ENCODE assay signal across 8 cellular contexts in genomic region chr13:110915057-110915873, GRCh38. TPM values are rescaled to one million over a fixed set of nuclear protein-coding genes. Genes with fewer than 3 reads are reported as not detected.
DNase-seq lines count a peak whose midpoint lies in the region; ATAC-seq, FAIRE-seq and TF ChIP-seq lines count a peak whose summit lies in the region.

Gene ANKRD10 (minus strand): TSS chr13:110915069. CDS start chr13:110914934, 135 bp downstream.

- peak within 1 kb of the TSS; percentile 89 for H3K4me3 Mint-ChIP-seq in dendritic cell treated with granulocyte-macrophage colony-stimulating factor and Interleukin-4, amounts not matched to agents 40 ng/mL and 50 ng/mL, for 4 days

- DNase-seq in CD1c-positive myeloid dendritic cell (ENCODE audit: extremely low spot score) (peak; percentile 98), NCI-H748 treated with DMSO at 0.1 percent for 48 hours (lab: John Stamatoyannopoulos, UW) (peak; percentile 98), HepG2 (ENCODE audit: low spot score) (peak; percentile 97)
- peak; percentile 90 for DNase-seq in activated CD4-positive, alpha-beta T cell treated with anti-CD3 and anti-CD28 coated beads, Interleukin-2, amount 50 U/mL, for 24 hours (ENCODE audit: low read depth in 1 of 2, low spot score in 1 of 2)
- peak; percentile 94 for DNase-seq in stimulated activated CD4-positive, alpha-beta T cell treated with anti-CD3 and anti-CD28 coated beads, Interleukin-4, amount 100 ng/mL, for 1 hour

- POLR2A ChIA-PET in HepG2 (lab: Yijun Ruan, JAX): interaction anchor here (0.9 to 2.6 kb wide), 12 partner anchors 9 to 353 kb away, joined by 3 to 12 read pairs (median 4); partner anchors contain the start of genes CARS2, NAXD and RAB20

- peaks cover 43% of the 10 kb centered on the region for H3K4me1 Mint-ChIP-seq in dendritic cell treated with granulocyte-macrophage colony-stimulating factor and Interleukin-4, amounts not matched to agents 40 ng/mL and 50 ng/mL, for 4 days (ENCODE audit: low read depth)

- peak within 1 kb of the TSS; percentile 98 for H3K27ac Mint-ChIP-seq in dendritic cell treated with granulocyte-macrophage colony-stimulating factor and Interleukin-4, amounts not matched to agents 40 ng/mL and 50 ng/mL, for 4 days

- H3K4me1 ChIP-seq in HepG2 (ENCODE audit: insufficient read depth, low read length): peaks cover 39% of the 10 kb centered on the region

- H3K9me3 Mint-ChIP-seq in dendritic cell treated with granulocyte-macrophage colony-stimulating factor and Interleukin-4, amounts not matched to agents 40 ng/mL and 50 ng/mL, for 4 days: no peaks in the 10 kb centered on the region

- H3K4me3 ChIP-seq in HepG2 (replicated peaks in 1 of 3; ENCODE audit: insufficient read depth in 1 of 3, low read depth in 2 of 3, low read length in 3 of 3): peak within 1 kb of the TSS; percentile 96 to 100 (median 99)

- TF ChIP-seq POLR2A in HepG2 (IDR thresholded peaks at IDR 0.05; ENCODE audit: insufficient read depth in 1 of 2, low read depth in 2 of 2, low read length in 2 of 2): peak; percentile 87

- peaks cover 29% of the 10 kb centered on the region for H3K36me3 Mint-ChIP-seq in dendritic cell treated with granulocyte-macrophage colony-stimulating factor and Interleukin-4, amounts not matched to agents 40 ng/mL and 50 ng/mL, for 4 days (ENCODE audit: low read depth)

- peaks cover 39% of the 10 kb centered on the region for H3K79me2 ChIP-seq in HepG2 (ENCODE audit: insufficient read depth, low read length)

- ATAC-seq in GM19395 (IDR thresholded peaks at IDR 0.05; ENCODE audit: unreplicated experiment) (peak; percentile 79), HG03565 (IDR thresholded peaks at IDR 0.05; ENCODE audit: unreplicated experiment) (peak; percentile 67), HepG2 (peak; percentile 90)

- CTCF ChIA-PET in HepG2 (lab: Yijun Ruan, JAX; ENCODE audit: low intra/inter-chr PET ratio, low total read pairs): no interaction called here

- no TSS peak for BruUV-seq in HepG2 (replicated peaks; lab: Mats Ljungman, UMichigan)

- H3K27me3 Mint-ChIP-seq in dendritic cell treated with granulocyte-macrophage colony-stimulating factor and Interleukin-4, amounts not matched to agents 40 ng/mL and 50 ng/mL, for 4 days: peaks cover 6% of the 10 kb centered on the region

- peak within 1 kb of the TSS; percentile 100 for H3K9ac ChIP-seq in HepG2 (ENCODE audit: insufficient read depth, low read depth, low read length)

- H3K27ac ChIP-seq in HepG2 (ENCODE audit: extremely low read length, insufficient read depth, low read length): peak within 1 kb of the TSS; percentile 100

- no peak within 1 kb of the TSS for H2AFZ ChIP-seq in HepG2 (ENCODE audit: low read length)

- TF ChIP-seq EP300 in HepG2 (IDR thresholded peaks at IDR 0.05; ENCODE audit: low read depth in 2 of 2, low read length in 2 of 2) (no peak), HepG2 (CRISPR knock-in tag; IDR thresholded peaks at IDR 0.05; ENCODE audit: borderline replicate concordance) (no peak)

- intact Hi-C loops in dendritic cell treated with granulocyte-macrophage colony-stimulating factor and Interleukin-4, amounts not matched to agents 40 ng/mL and 50 ng/mL, for 4 days (cut with micrococcal nuclease): loop anchor here (5.0 to 10.0 kb wide), 2 partner anchors 132 to 300 kb away; no protein-coding TSS in a partner anchor
- intact Hi-C loops in HepG2 (cut with micrococcal nuclease; ENCODE audit: unreplicated experiment): loop anchor here (2.0 kb wide), 1 partner anchor 202 kb away; the partner anchor contains the start of gene ING1

- TF ChIP-seq CTCF in HepG2 (CRISPR knock-in tag; IDR thresholded peaks at IDR 0.05): peak; percentile 85

- H3K27me3 ChIP-seq in HepG2 (ENCODE audit: control insufficient read depth in 1 of 2, insufficient read depth in 2 of 2, low read length in 2 of 2): no peaks in the 10 kb centered on the region; a peak in 1 of 5 replicates

- WGBS in HepG2 (ENCODE audit: low lambda C conversion rate): 3% methylated on average over 17 of the region's 81 CpGs

- H3K9me3 ChIP-seq in HepG2 (ENCODE audit: low read length): no peaks in the 10 kb centered on the region

- in situ Hi-C loops in HepG2 (cut with HindIII; ENCODE audit: extremely low pct_ligation_motif_present, low pct_unique_long_range_greater_than_20kb): loop anchor here (10.0 kb wide), 1 partner anchor 210 kb away; the partner anchor contains the start of gene CARS2

- H3K36me3 ChIP-seq in HepG2 (replicated peaks in 1 of 2; ENCODE audit: control insufficient read depth in 1 of 2, insufficient read depth in 2 of 2, low read length in 2 of 2): peaks cover 2 to 8% of the 10 kb centered on the region in 2 experiments; a peak in 3 of 5 replicates

- peak; percentile 4 for FAIRE-seq in HepG2 (lab: Jason Lieb, UNC)

- peak within 1 kb of the TSS; percentile 93 for H3K4me2 ChIP-seq in HepG2 (ENCODE audit: low read depth, low read length)

- H4K20me1 ChIP-seq in HepG2 (ENCODE audit: insufficient read depth, low read length): peaks cover 38% of the 10 kb centered on the region

- TF ChIP-seq RAD21 in HepG2 (CRISPR knock-in tag; IDR thresholded peaks at IDR 0.05): peak; percentile 72; the same call in 1 of the 2 replicates

TF ChIP-seq in HepG2, 621 proteins besides CTCF, POLR2A, EP300 and RAD21 (continues in another document):
- TF ChIP-seq ZBTB10 (CRISPR knock-in tag; IDR thresholded peaks at IDR 0.05; ENCODE audit: borderline replicate concordance) (no peak), ZSCAN9 (CRISPR knock-in tag; IDR thresholded peaks at IDR 0.05; ENCODE audit: borderline replicate concordance) (no peak), ZNF770 (CRISPR knock-in tag; IDR thresholded peaks at IDR 0.05) (no peak; the same call in 1 of the 2 replicates)

RNA-seq across cellular contexts. Expression of gene ANKRD10, which starts in this region (rescaled TPM):
- 59.6 and 108 TPM in 2 replicates for total RNA-seq in HepG2 (2016; rRNA removed; fragmentation: Illumina TruSeq; extraction: Trizol)
- total RNA-seq in HepG2 (2016; cell fraction: cytosol; rRNA removed; fragmentation: Illumina TruSeq; extraction: Trizol; ENCODE audit: low read depth): 10.2 and 11.9 TPM in 2 replicates
- 59.3 and 98.0 TPM in 2 replicates for total RNA-seq in HepG2 (2016; cell fraction: insoluble cytoplasmic fraction; rRNA removed; fragmentation: Illumina TruSeq; extraction: Trizol)
- total RNA-seq in HepG2 (2016; cell fraction: membrane; rRNA removed; fragmentation: Illumina TruSeq; extraction: Trizol): 24.2 and 38.1 TPM in 2 replicates
- total RNA-seq in HepG2 (2016; cell fraction: nucleus; rRNA removed; fragmentation: Illumina TruSeq; extraction: Trizol): 241 and 262 TPM in 2 replicates
- polyA plus RNA-seq in HepG2 (2011; rRNA removed): 102 and 115 TPM in 2 replicates
- 39.3 and 39.6 TPM in 2 replicates for polyA plus RNA-seq in HepG2 (2011; cell fraction: cytosol; rRNA removed)
- 243 and 276 TPM in 2 replicates for polyA plus RNA-seq in HepG2 (2011; cell fraction: nucleus; rRNA removed)
- 63.9 and 67.7 TPM in 2 replicates for polyA plus RNA-seq in HepG2 (2012)
- 5.5 and 5.7 TPM in 2 replicates for polyA plus RNA-seq in HepG2 (2016; cell fraction: cytosol; fragmentation: Illumina TruSeq; extraction: Trizol; ENCODE audit: low read depth)
- polyA plus RNA-seq in HepG2 (2016; cell fraction: insoluble cytoplasmic fraction; fragmentation: Illumina TruSeq; extraction: Trizol; ENCODE audit: low read depth): 41.1 and 41.5 TPM in 2 replicates
- 14.4 and 23.2 TPM in 2 replicates for polyA plus RNA-seq in HepG2 (2016; cell fraction: membrane; fragmentation: Illumina TruSeq; extraction: Trizol; ENCODE audit: low read depth)
- 283 and 324 TPM in 2 replicates for polyA plus RNA-seq in HepG2 (2016; cell fraction: nucleus; fragmentation: Illumina TruSeq; extraction: Trizol; ENCODE audit: insufficient read depth, low read depth)
- polyA minus RNA-seq in HepG2 (2011; rRNA and poly(A)+ RNA removed; ENCODE audit: low replicate concordance): 88.1 and 160 TPM in 2 replicates
- polyA minus RNA-seq in HepG2 (2011; cell fraction: cytosol; rRNA and poly(A)+ RNA removed): 46.2 and 49.6 TPM in 2 replicates
- 521 and 529 TPM in 2 replicates for polyA minus RNA-seq in HepG2 (2011; cell fraction: nucleus; rRNA and poly(A)+ RNA removed)

Comparison
In these comparisons a context has a peak if more than half of its experiments do, and no peak if none do; other contexts are left out.
1. Peak in every context shown above with its lines: DNase-seq, ATAC-seq, H3K4me3 ChIP-seq and H3K27ac ChIP-seq.